Comparison of ENCODE assay signal across 8 cellular contexts in genomic region chr2:219543596-219544358, GRCh38. TPM values are rescaled to one million over a fixed set of nuclear protein-coding genes. Genes with fewer than 3 reads are reported as not detected.
DNase-seq lines count a peak whose midpoint lies in the region; ATAC-seq, FAIRE-seq and TF ChIP-seq lines count a peak whose summit lies in the region.

Gene CHPF, minus strand, starts transcription at chr2:219543809. Its CDS starts 271 bp downstream, at chr2:219543538.
Gene TMEM198, plus strand, starts transcription at chr2:219544028. Its CDS starts 700 bp downstream, at chr2:219544728.

- peaks cover 29% of the 10 kb centered on the region for H3K4me1 Mint-ChIP-seq in chondrocyte (ENCODE audit: low read depth)

- peak; percentile 82 for ATAC-seq in HG03432 (IDR thresholded peaks at IDR 0.05; ENCODE audit: unreplicated experiment)

- no peaks in the 10 kb centered on the region for H3K27me3 Mint-ChIP-seq in chondrocyte (ENCODE audit: low read depth)

- peaks cover 8% of the 10 kb centered on the region in 2 donors for H3K36me3 ChIP-seq in kidney (ENCODE audit: control insufficient read depth in 1 of 2, insufficient read depth in 2 of 2, low read length in 2 of 2)

- peak within 1 kb of the TSS; percentile 79 to 83 for H3K27ac ChIP-seq in kidney (ENCODE audit: low read depth in 2 of 2, low read length in 2 of 2)

- peak within 1 kb of the TSS; percentile 59 to 63 for H3K9ac ChIP-seq in kidney (ENCODE audit: low read length in 2 of 2)

- peak within 1 kb of the TSS; percentile 91 for H3K4me3 Mint-ChIP-seq in chondrocyte (ENCODE audit: unreplicated experiment)

- H3K4me3 ChIP-seq in kidney (ENCODE audit: low read length in 2 of 2): peak within 1 kb of the TSS; percentile 66 to 72

- peaks cover 21% of the 10 kb centered on the region for H3K36me3 Mint-ChIP-seq in chondrocyte (ENCODE audit: low read depth)

- H3K9me3 ChIP-seq in kidney (ENCODE audit: control insufficient read depth in 1 of 2, low read length in 2 of 2): no peaks in the 10 kb centered on the region

- H3K27ac Mint-ChIP-seq in chondrocyte (ENCODE audit: unreplicated experiment): peak within 1 kb of the TSS; percentile 96

- peak; percentile 35 for TF ChIP-seq POLR2A in GM19193 (IDR thresholded peaks at IDR 0.05; ENCODE audit: extremely low read depth, insufficient read depth, insufficient read length)

- peak; percentile 19 to 43 for DNase-seq in AML-193 (lab: John Stamatoyannopoulos, UW)
- DNase-seq in NCI-H510A (lab: John Stamatoyannopoulos, UW): peak; percentile 98
- peak; percentile 89 for DNase-seq in activated CD4-positive, alpha-beta T cell treated with anti-CD3 and anti-CD28 coated beads for 24 hours (ENCODE audit: low read depth in 2 of 2)
- peak; percentile 99 for DNase-seq in chondrocyte (ENCODE audit: low spot score)
- peak; percentile 99 for DNase-seq in kidney
- peak; percentile 81 to 87 for DNase-seq in stimulated activated CD4-positive, alpha-beta T cell treated with anti-CD3 and anti-CD28 coated beads, Interleukin-15, amount 100 ng/mL, for 1 hour (ENCODE audit: low read depth in 1 of 2, low spot score in 1 of 2)

- intact Hi-C loops in kidney (cut with DNase I): no loop called here

- no peaks in the 10 kb centered on the region for H3K9me3 Mint-ChIP-seq in chondrocyte (ENCODE audit: low read depth)

- FAIRE-seq in kidney (lab: Jason Lieb, UNC): peak; percentile 94

- H3K4me1 ChIP-seq in kidney (ENCODE audit: control insufficient read depth in 1 of 2, insufficient read depth in 1 of 2, low read depth in 1 of 2, low read length in 2 of 2): peaks cover 9 to 18% of the 10 kb centered on the region in 2 donors

- TF ChIP-seq CTCF in chondrocyte (IDR thresholded peaks at IDR 0.05) (peak; percentile 23), kidney (IDR thresholded peaks at IDR 0.05; ENCODE audit: borderline replicate concordance, extremely low read depth, insufficient read depth) (no peak)

RNA-seq across cellular contexts. Expression of gene CHPF, which starts in this region (rescaled TPM):
- total RNA-seq in chondrocyte: 273 to 276 TPM (median 273 TPM) in 3 replicates
- total RNA-seq in kidney: 59.5 TPM
- 57.3 TPM for polyA plus RNA-seq in kidney (ENCODE audit: insufficient read depth, low read depth, low replicate concordance)

RNA-seq across cellular contexts. Expression of gene TMEM198, which starts in this region (rescaled TPM):
- total RNA-seq in chondrocyte (3.6 to 6.1 TPM (median 4.8 TPM) in 3 replicates), kidney (4.5 TPM)
- polyA plus RNA-seq in kidney (ENCODE audit: insufficient read depth, low read depth, low replicate concordance): 4.2 TPM

Comparison
In these comparisons a context has a peak if more than half of its experiments do, and no peak if none do; other contexts are left out.
1. Peak in every context shown above with its lines: DNase-seq, ATAC-seq, H3K4me3 ChIP-seq and H3K27ac ChIP-seq.
2. DNase-seq: peak in every context shown above with its lines; median percentile 99 in chondrocyte; 99 in kidney; 98 in NCI-H510A; 89 in activated CD4-positive, alpha-beta T cell treated with anti-CD3 and anti-CD28 coated beads for 24 hours; 84 in stimulated activated CD4-positive, alpha-beta T cell treated with anti-CD3 and anti-CD28 coated beads, Interleukin-15, amount 100 ng/mL, for 1 hour; 31 in AML-193.